ENCODE assay signal across 1 cellular context in the genomic region with DNA sequence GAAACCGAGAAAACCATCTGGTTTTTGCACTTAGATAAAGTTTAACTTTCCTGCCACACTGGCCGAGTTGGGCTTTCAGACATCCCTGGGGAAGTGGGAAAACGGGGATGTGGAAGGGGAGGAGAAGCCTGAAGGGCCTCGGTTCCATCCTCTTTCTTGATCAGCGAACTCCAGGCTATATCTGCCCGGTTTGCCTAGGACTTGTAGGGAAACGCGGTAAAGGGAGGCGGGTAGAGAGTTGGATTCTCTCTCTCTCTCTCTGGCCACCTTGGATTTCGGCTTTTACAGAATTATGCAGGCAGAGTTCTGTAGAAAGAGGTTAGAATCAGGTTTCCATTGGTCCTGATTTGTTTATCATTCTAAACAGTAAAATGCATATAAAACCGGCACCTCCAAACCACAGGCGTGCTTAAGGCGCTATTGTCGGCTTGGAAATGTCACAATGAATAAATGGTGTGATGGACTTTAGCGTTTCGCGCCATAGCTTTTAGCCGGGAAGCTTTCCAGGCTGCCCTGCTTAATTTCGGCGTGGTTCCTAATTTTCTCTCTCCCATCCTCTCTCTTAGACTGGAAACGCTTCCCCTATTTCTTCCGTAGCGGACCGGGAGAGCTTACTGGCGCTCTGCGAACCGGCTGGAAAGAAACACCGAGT.
A peak's percentile ranks its signal among the peaks of the same experiment; 100 is the strongest.
TF ChIP-seq lines count a peak whose summit lies in the region.

No MANE protein-coding gene starts in this region.

TF ChIP-seq in GM12878, 131 proteins besides CTCF, POLR2A, EP300 and RAD21:
- TF ChIP-seq MTA2 (IDR thresholded peaks at IDR 0.05; ENCODE audit: low read depth) (no peak), SUZ12 (IDR thresholded peaks at IDR 0.05; ENCODE audit: unreplicated experiment) (peak; percentile 40)
- TF ChIP-seq, protein P1, sequence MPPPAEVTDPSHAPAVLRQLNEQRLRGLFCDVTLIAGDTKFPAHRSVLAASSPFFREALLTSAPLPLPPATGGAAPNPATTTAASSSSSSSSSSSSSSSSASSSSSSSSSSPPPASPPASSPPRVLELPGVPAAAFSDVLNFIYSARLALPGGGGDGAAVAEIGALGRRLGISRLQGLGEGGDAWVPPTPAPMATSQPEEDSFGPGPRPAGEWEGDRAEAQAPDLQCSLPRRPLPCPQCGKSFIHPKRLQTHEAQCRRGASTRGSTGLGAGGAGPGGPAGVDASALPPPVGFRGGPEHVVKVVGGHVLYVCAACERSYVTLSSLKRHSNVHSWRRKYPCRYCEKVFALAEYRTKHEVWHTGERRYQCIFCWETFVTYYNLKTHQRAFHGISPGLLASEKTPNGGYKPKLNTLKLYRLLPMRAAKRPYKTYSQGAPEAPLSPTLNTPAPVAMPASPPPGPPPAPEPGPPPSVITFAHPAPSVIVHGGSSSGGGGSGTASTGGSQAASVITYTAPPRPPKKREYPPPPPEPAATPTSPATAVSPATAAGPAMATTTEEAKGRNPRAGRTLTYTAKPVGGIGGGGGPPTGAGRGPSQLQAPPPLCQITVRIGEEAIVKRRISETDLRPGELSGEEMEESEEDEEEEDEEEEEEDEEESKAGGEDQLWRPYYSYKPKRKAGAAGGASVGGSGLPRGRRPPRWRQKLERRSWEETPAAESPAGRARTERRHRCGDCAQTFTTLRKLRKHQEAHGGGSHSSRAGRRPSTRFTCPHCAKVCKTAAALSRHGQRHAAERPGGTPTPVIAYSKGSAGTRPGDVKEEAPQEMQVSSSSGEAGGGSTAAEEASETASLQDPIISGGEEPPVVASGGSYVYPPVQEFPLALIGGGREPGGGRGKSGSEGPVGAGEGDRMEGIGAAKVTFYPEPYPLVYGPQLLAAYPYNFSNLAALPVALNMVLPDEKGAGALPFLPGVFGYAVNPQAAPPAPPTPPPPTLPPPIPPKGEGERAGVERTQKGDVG (CRISPR knock-in tag; IDR thresholded peaks at IDR 0.05): no peak
TF ChIP-seq in GM12878: peak in this region for 1.
